15 cellular contexts compared by ENCODE assay signal in the genomic region with DNA sequence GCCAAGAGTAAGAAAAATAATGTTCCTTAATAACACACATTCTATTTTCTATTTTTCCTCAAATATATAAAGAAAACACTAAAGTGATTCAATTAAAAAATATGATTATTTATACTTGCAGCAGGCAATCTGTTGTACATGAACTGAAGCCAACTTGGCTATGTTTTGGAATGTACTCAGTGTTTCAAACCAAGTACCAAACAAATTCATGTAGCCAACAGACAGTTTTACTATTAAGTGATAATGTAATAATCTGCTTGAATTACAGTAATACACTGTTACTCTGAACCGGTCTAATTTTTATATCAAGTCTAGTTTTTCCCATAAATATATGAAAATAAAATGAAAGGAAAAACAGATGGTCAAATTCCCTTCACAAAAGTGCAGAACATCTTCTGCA. TPM values are rescaled to one million over a fixed set of nuclear protein-coding genes. Genes with fewer than 3 reads are reported as not detected.
DNase-seq lines count a peak whose midpoint lies in the region; ATAC-seq and TF ChIP-seq lines count a peak whose summit lies in the region.
"Had no signal": no experiment of that assay in that cellular context is flagged by ENCODE, and none has a peak within 500 bp of the region (broad histone marks: within the 10 kb centered on the region; RNA-seq: fewer than 3 reads in every experiment).

No MANE protein-coding gene starts in this region.

- H3K4me2 ChIP-seq in IMR-90 (ENCODE audit: low read depth, low read length) = peak overlapping the region; percentile 54; the same call in 1 of the 2 replicates

- H3K23ac ChIP-seq in IMR-90 (ENCODE audit: low read depth, low read length) = no peak overlapping the region

- no peak overlapping the region for H3K4me3 ChIP-seq in IMR-90 (ENCODE audit: insufficient read depth, low read depth, low read length)
- H3K4me3 ChIP-seq in muscle layer of colon (ENCODE audit: low read depth in 1 of 2, low read length in 2 of 2) = no peak overlapping the region

- no peak overlapping the region for H3K14ac ChIP-seq in IMR-90 (replicated peaks; ENCODE audit: low read depth, low read length)

- no peak overlapping the region for H4K91ac ChIP-seq in IMR-90 (ENCODE audit: insufficient read depth, low read depth, low read length)

- in situ Hi-C loops in IMR-90 (cut with MboI; ENCODE audit: low sequenced_read_pairs) = no loop called here

- H3K9ac ChIP-seq in IMR-90 (ENCODE audit: low read depth, low read length) (no peak overlapping the region), muscle layer of colon (ENCODE audit: low read length) (no peak overlapping the region)

- H3K4ac ChIP-seq in IMR-90 (ENCODE audit: low read depth, low read length) = no peak overlapping the region

- no peak for TF ChIP-seq CTCF in IMR-90 (conservative IDR thresholded peaks at IDR 0.05; ENCODE audit: low read depth, low read length)

- DNase-seq in AG20443 (ENCODE audit: low spot score) (peak; percentile 9), IMR-90 (peak; percentile 18), fibroblast of gingiva (ENCODE audit: low read depth) (peak; percentile 58), germinal center (ENCODE audit: low spot score) (no peak), globus pallidus (ENCODE audit: low spot score) (no peak)
- no peak for DNase-seq in stimulated activated CD4-positive, alpha-beta T cell treated with anti-CD3 and anti-CD28 coated beads, Interleukin-4, amount 100 ng/mL, for 4 hours
- no peak for DNase-seq in activated naive CD4-positive, alpha-beta T cell treated with anti-CD3 and anti-CD28 coated beads, Interleukin-2, amount 50 U/mL, for 72 hours (ENCODE audit: low spot score in 2 of 2)
- DNase-seq: H9; NCI-H187 treated with DMSO at 0.1 percent for 48 hours; NCI-H446 treated with DMSO at 0.1 percent for 48 hours; NK-92 treated with Interleukin-12 subunit alpha and Interleukin-12 subunit beta, amount 100 ng/mL, for 24 hours; OCI-M1; RPMI8226 had no signal

- H4K5ac ChIP-seq in IMR-90 (ENCODE audit: low read depth, low read length) = peak overlapping the region; percentile 57; the same call in 1 of the 2 replicates

- dilution Hi-C loops in IMR-90 (cut with HindIII; ENCODE audit: low sequenced_read_pairs, unreplicated experiment) = no loop called here

- H2AFZ ChIP-seq in IMR-90 (replicated peaks; ENCODE audit: low read length, poor library complexity) = no peak overlapping the region

- peak overlapping the region; percentile 52; the same call in 1 of the 2 replicates for H3K27ac ChIP-seq in IMR-90 (ENCODE audit: insufficient read depth, low read length)
- H3K27ac ChIP-seq in muscle layer of colon (ENCODE audit: low read depth, low read length) = peak overlapping the region; percentile 17
- H3K27ac ChIP-seq: C4-2B had no signal

- no peak overlapping the region; the same call in 1 of the 2 replicates for H3K18ac ChIP-seq in IMR-90 (ENCODE audit: low read depth, low read length)

- peaks cover 9 to 15% of the 10 kb centered on the region in 2 donors for H3K36me3 Mint-ChIP-seq in activated naive CD4-positive, alpha-beta T cell treated with anti-CD3 and anti-CD28 coated beads, Interleukin-2, amount 50 U/mL, for 72 hours

- TF ChIP-seq RAD21 in IMR-90 (IDR thresholded peaks at IDR 0.05; ENCODE audit: low read length) = no peak

- no peak overlapping the region for H2BK20ac ChIP-seq in IMR-90 (ENCODE audit: low read depth, low read length)

- H3K36me3 ChIP-seq in IMR-90 (ENCODE audit: control insufficient read depth, insufficient read depth, low read length) (no peaks in the 10 kb centered on the region), muscle layer of colon (ENCODE audit: insufficient read depth, low read length) (peaks cover 4% of the 10 kb centered on the region)

- intact Hi-C loops in IMR-90 (cut with micrococcal nuclease) = loop anchor here (2.0 to 10.0 kb wide), 3 partner anchors 274 to 1170 kb away; no protein-coding TSS in a partner anchor

- CTCF ChIA-PET in IMR-90 (lab: Yijun Ruan, JAX) = no interaction called here

- H2AK9ac ChIP-seq in IMR-90 (replicated peaks; ENCODE audit: low read depth, low read length, poor library complexity) = no peak overlapping the region

- POLR2A ChIA-PET in IMR-90 (lab: Charles Lee; ENCODE audit: unreplicated experiment) = no interaction called here

- H3K79me1 ChIP-seq in IMR-90 (ENCODE audit: low read depth in 1 of 2, low read length in 2 of 2) = no peaks in the 10 kb centered on the region

- H2AK5ac ChIP-seq in IMR-90 (ENCODE audit: low read depth, low read length) = no peak overlapping the region

- no peak for ATAC-seq in IMR-90 (ENCODE audit: low read depth)
- no peak for ATAC-seq in activated naive CD4-positive, alpha-beta T cell treated with anti-CD3 and anti-CD28 coated beads, Interleukin-2, amount 50 U/mL, for 72 hours

- H3K9me3 Mint-ChIP-seq in activated naive CD4-positive, alpha-beta T cell treated with anti-CD3 and anti-CD28 coated beads, Interleukin-2, amount 50 U/mL, for 72 hours = no peaks in the 10 kb centered on the region
- H3K9me3 Mint-ChIP-seq: H9 had no signal

- no peak overlapping the region for H3K56ac ChIP-seq in IMR-90 (ENCODE audit: extremely low read depth, insufficient read depth, low read length)

- TF ChIP-seq POLR2A in IMR-90 (IDR thresholded peaks at IDR 0.05; ENCODE audit: low read depth, low read length) = no peak

- H4K8ac ChIP-seq in IMR-90 (ENCODE audit: low read depth in 2 of 2, low read length in 2 of 2) = no peak overlapping the region

- no TSS peak for BruUV-seq in IMR-90 (replicated peaks; lab: Mats Ljungman, UMichigan)

- H3K27me3 ChIP-seq in IMR-90 (ENCODE audit: control insufficient read depth, insufficient read depth, low read length) (no peaks in the 10 kb centered on the region), muscle layer of colon (ENCODE audit: control insufficient read depth in 1 of 2, insufficient read depth in 2 of 2, low read length in 2 of 2) (no peaks in the 10 kb centered on the region)

- H3K9me3 ChIP-seq in IMR-90 (ENCODE audit: control insufficient read depth, insufficient read depth, low read length) = no peaks in the 10 kb centered on the region
- H3K9me3 ChIP-seq in muscle layer of colon (ENCODE audit: low read length) = no peaks in the 10 kb centered on the region

- H2BK5ac ChIP-seq in IMR-90 (ENCODE audit: low read depth, low read length, poor library complexity, severe bottlenecking) = peak overlapping the region; percentile 45

- no peaks in the 10 kb centered on the region for H4K20me1 ChIP-seq in IMR-90 (ENCODE audit: insufficient read depth, low read length)

- WGBS in IMR-90 (ENCODE audit: extremely low coverage in 2 of 2, insufficient read length in 1 of 2), 2 experiments = no CpG with 5 or more reads among the region's 1 CpG

- no peaks in the 10 kb centered on the region; the same call in 1 of the 2 replicates for H3K4me1 ChIP-seq in IMR-90 (ENCODE audit: control insufficient read depth, insufficient read depth, low read length)
- H3K4me1 ChIP-seq in muscle layer of colon (ENCODE audit: insufficient read depth, low read length) = peaks cover 39% of the 10 kb centered on the region

- no peak overlapping the region for H3K27ac Mint-ChIP-seq in activated naive CD4-positive, alpha-beta T cell treated with anti-CD3 and anti-CD28 coated beads, Interleukin-2, amount 50 U/mL, for 72 hours
- H3K27ac Mint-ChIP-seq: H9 had no signal

- no peak overlapping the region for H2BK120ac ChIP-seq in IMR-90 (ENCODE audit: low read depth, low read length)

- H3K9me1 ChIP-seq in IMR-90 (ENCODE audit: insufficient read depth, low read length) = no peaks in the 10 kb centered on the region

- no peak overlapping the region for H2BK15ac ChIP-seq in IMR-90 (ENCODE audit: low read depth, low read length)

TF ChIP-seq in IMR-90, 13 proteins besides CTCF, POLR2A, EP300 and RAD21:
- TF ChIP-seq MAFK (IDR thresholded peaks at IDR 0.05; ENCODE audit: low read depth, low read length) (no peak), CHD1 (IDR thresholded peaks at IDR 0.05; ENCODE audit: low read depth, low read length) (no peak), BHLHE40 (IDR thresholded peaks at IDR 0.05; ENCODE audit: low read depth, low read length) (no peak), NFE2L2 (IDR thresholded peaks at IDR 0.05; ENCODE audit: low read depth, low read length) (no peak), MAZ (IDR thresholded peaks at IDR 0.05; ENCODE audit: borderline replicate concordance, low read depth, low read length) (no peak), MXI1 (IDR thresholded peaks at IDR 0.05; ENCODE audit: borderline replicate concordance, low read depth, low read length) (no peak), RFX5 (IDR thresholded peaks at IDR 0.05; ENCODE audit: low read depth, low read length) (no peak), CEBPB (IDR thresholded peaks at IDR 0.05; ENCODE audit: low read depth, low read length) (no peak), SMC3 (IDR thresholded peaks at IDR 0.05; ENCODE audit: low read depth, low read length) (no peak), FOS (IDR thresholded peaks at IDR 0.05; ENCODE audit: low read depth, low read length) (no peak), RCOR1 (IDR thresholded peaks at IDR 0.05; ENCODE audit: insufficient replicate concordance, low read length) (no peak)
- TF ChIP-seq, protein P1, sequence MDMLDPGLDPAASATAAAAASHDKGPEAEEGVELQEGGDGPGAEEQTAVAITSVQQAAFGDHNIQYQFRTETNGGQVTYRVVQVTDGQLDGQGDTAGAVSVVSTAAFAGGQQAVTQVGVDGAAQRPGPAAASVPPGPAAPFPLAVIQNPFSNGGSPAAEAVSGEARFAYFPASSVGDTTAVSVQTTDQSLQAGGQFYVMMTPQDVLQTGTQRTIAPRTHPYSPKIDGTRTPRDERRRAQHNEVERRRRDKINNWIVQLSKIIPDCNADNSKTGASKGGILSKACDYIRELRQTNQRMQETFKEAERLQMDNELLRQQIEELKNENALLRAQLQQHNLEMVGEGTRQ (IDR thresholded peaks at IDR 0.05; ENCODE audit: low read depth, low read length) = no peak
- TF ChIP-seq, protein P2, sequence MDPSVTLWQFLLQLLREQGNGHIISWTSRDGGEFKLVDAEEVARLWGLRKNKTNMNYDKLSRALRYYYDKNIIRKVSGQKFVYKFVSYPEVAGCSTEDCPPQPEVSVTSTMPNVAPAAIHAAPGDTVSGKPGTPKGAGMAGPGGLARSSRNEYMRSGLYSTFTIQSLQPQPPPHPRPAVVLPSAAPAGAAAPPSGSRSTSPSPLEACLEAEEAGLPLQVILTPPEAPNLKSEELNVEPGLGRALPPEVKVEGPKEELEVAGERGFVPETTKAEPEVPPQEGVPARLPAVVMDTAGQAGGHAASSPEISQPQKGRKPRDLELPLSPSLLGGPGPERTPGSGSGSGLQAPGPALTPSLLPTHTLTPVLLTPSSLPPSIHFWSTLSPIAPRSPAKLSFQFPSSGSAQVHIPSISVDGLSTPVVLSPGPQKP (IDR thresholded peaks at IDR 0.05; ENCODE audit: borderline replicate concordance, low read depth, low read length) = no peak

RNA-seq across cellular contexts. Expression of a gene that starts 58.0 kb away (rescaled TPM):
- 16.4 and 46.1 TPM in 2 replicates for total RNA-seq in IMR-90 (2012; rRNA removed)
- polyA plus RNA-seq in IMR-90 (2012; rRNA removed) = 6.0 and 6.7 TPM in 2 replicates
- polyA plus RNA-seq in IMR-90 (2012; cell fraction: cytosol; rRNA removed) = 2.3 and 2.6 TPM in 2 replicates
- 3.8 and 13.6 TPM in 2 replicates for polyA plus RNA-seq in IMR-90 (2012; cell fraction: nucleus; rRNA removed; ENCODE audit: low replicate concordance)
- total RNA-seq in activated naive CD4-positive, alpha-beta T cell treated with anti-CD3 and anti-CD28 coated beads, Interleukin-2, amount 50 U/mL, for 72 hours = 10 to 100 TPM; 24.5 to 34.2 TPM

Comparison
In these comparisons a context has a peak if more than half of its experiments do, and no peak if none do; other contexts are left out.
1. DNase-seq: peak in AG20443 (single experiment), IMR-90 (single experiment) and fibroblast of gingiva (single experiment); none in germinal center (single experiment), globus pallidus (single experiment), stimulated activated CD4-positive, alpha-beta T cell treated with anti-CD3 and anti-CD28 coated beads, Interleukin-4, amount 100 ng/mL, for 4 hours (0 of 2) and activated naive CD4-positive, alpha-beta T cell treated with anti-CD3 and anti-CD28 coated beads, Interleukin-2, amount 50 U/mL, for 72 hours (0 of 2).